18 cellular contexts compared by ENCODE assay signal in the genomic region with DNA sequence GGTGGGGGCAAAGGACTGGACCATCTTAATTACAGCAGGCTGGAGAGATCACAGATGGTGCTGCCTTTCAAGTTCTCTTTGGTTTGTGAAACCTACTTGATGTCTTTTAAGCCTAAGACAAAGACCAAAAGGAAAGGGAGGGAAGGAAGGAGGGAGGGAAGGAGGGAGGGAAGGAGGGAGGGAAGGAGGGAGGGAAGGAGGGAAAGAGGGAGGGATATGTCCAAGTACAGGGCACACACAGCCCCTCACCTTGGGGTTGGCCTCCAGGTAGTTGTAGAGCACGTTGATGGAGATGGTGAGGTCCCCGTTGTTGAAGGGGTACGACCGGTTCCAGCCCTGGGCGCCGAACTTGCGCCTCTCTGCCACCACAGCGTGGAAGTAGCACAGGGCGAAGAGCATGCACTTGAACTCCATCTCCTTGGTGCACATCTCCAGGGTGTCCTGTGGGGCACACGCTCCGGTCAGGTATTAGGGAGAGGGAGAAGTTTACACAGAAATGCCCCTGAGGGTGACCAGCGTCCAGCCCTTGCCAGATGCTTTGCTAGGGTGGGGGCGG. TPM values are rescaled to one million over a fixed set of nuclear protein-coding genes. Genes with fewer than 3 reads are reported as not detected.
A peak's percentile ranks its signal among the peaks of the same experiment; 100 is the strongest.
DNase-seq lines count a peak whose midpoint lies in the region; ATAC-seq lines count a peak whose summit lies in the region.
"Had no signal": no experiment of that assay in that cellular context is flagged by ENCODE, and none has a peak within 500 bp of the region (broad histone marks: within the 10 kb centered on the region; RNA-seq: fewer than 3 reads in every experiment).

No MANE protein-coding gene starts in this region.

- H3K9me3 ChIP-seq in right cardiac atrium (ENCODE audit: control insufficient read depth, low read length), result no peaks in the 10 kb centered on the region
- H3K9me3 ChIP-seq: BLaER1 had no signal

- ATAC-seq in right cardiac atrium (peak in 1 of 2 donors; percentile 2), left cardiac atrium (no peak), left colon (peak; percentile 12)
- ATAC-seq: PC-3 had no signal

- DNase-seq in right cardiac atrium (peak in 2 of 3 donors; percentile 20 to 36), left cardiac atrium (no peak), NCI-H69 (lab: John Stamatoyannopoulos, UW) (peak; percentile 68), left colon (no peak), NCI-H1436 (lab: John Stamatoyannopoulos, UW) (no peak), AG08396 (ENCODE audit: low spot score) (no peak)
- no peak for DNase-seq in activated CD4-positive, alpha-beta T cell treated with anti-CD3 and anti-CD28 coated beads for 48 hours
- DNase-seq: CD4-positive, CD25-positive, alpha-beta regulatory T cell; GM23248; HCEC 1CT; MM.1S; NCI-H1694; NCI-H2029 treated with DMSO at 0.1 percent for 48 hours; NCI-H748 treated with DMSO at 0.1 percent for 48 hours; NK-92 treated with Interleukin-12 subunit alpha and Interleukin-12 subunit beta, amount 100 ng/mL, for 24 hours; PC-3 had no signal

- H3K27me3 ChIP-seq in right cardiac atrium (ENCODE audit: control insufficient read depth, insufficient read depth), result no peaks in the 10 kb centered on the region
- H3K27me3 ChIP-seq: BLaER1 had no signal

- no peak overlapping the region for H3K4me3 ChIP-seq in right cardiac atrium (ENCODE audit: low read length)
- H3K4me3 ChIP-seq: BLaER1, GM23248 had no signal

- 86% methylated on average over 13 of the region's 13 CpGs for WGBS in right cardiac atrium

- intact Hi-C loops in right cardiac atrium (cut with DNase I), result no loop called here
- intact Hi-C loops in left cardiac atrium (cut with DNase I), result no loop called here
- intact Hi-C loops in left colon (cut with DNase I, micrococcal nuclease), result no loop called here

- no peaks in the 10 kb centered on the region for H3K4me1 ChIP-seq in right cardiac atrium (ENCODE audit: control insufficient read depth, insufficient read depth, low read length)

- no peak overlapping the region for H3K27ac ChIP-seq in right cardiac atrium (ENCODE audit: low read length)
- H3K27ac ChIP-seq: BLaER1, GM23248, KMS-11 had no signal

RNA-seq across cellular contexts. Expression of gene PGS1, which starts 55.4 kb away (rescaled TPM):
- total RNA-seq in right cardiac atrium (10 to 100 TPM; 20.2 to 22.2 (median 20.8) TPM), left cardiac atrium (10 to 100 TPM; 17.7 to 24.3 TPM), left colon (10 to 100 TPM; 37.6 to 44.5 TPM)
- polyA plus RNA-seq in right cardiac atrium, result 13.9 TPM

Comparison
In these comparisons a context has a peak if more than half of its experiments do, and no peak if none do; other contexts are left out.
1. DNase-seq: peak in right cardiac atrium (2 of 3) and NCI-H69 (single experiment); none in left cardiac atrium (single experiment), left colon (0 of 2), activated CD4-positive, alpha-beta T cell treated with anti-CD3 and anti-CD28 coated beads for 48 hours (single experiment), NCI-H1436 (single experiment) and AG08396 (single experiment).